Comparison of ENCODE assay signal across 9 cellular contexts in genomic region chr12:46160081-46160980, GRCh38.
DNase-seq lines count a peak whose midpoint lies in the region; ATAC-seq, FAIRE-seq and TF ChIP-seq lines count a peak whose summit lies in the region.
"Had no signal": no experiment of that assay in that cellular context is flagged by ENCODE, and none has a peak within 500 bp of the region (broad histone marks: within the 10 kb centered on the region; RNA-seq: fewer than 3 reads in every experiment).

No MANE protein-coding gene starts in this region.

- H3K4me3 ChIP-seq in kidney (ENCODE audit: low read length in 2 of 2) = no peak overlapping the region
- H3K4me3 ChIP-seq: A549 had no signal

- H3K27ac ChIP-seq in VCaP (peak overlapping the region; percentile 17; the same call in 1 of the 2 replicates), kidney (ENCODE audit: low read depth in 2 of 2, low read length in 2 of 2) (peak overlapping the region in 1 of 2 donors; percentile 37)
- H3K27ac ChIP-seq: A549 had no signal

- peaks cover 0 to 7% of the 10 kb centered on the region in 2 donors for H3K4me1 ChIP-seq in kidney (ENCODE audit: control insufficient read depth in 1 of 2, insufficient read depth in 1 of 2, low read depth in 1 of 2, low read length in 2 of 2)
- H3K4me1 ChIP-seq: A549 had no signal

- H3K27ac Mint-ChIP-seq in type B pancreatic cell = peak overlapping the region; percentile 62

- H3K9ac ChIP-seq in kidney (ENCODE audit: low read length in 2 of 2) = peak overlapping the region in 1 of 2 donors; percentile 5

- H3K4me1 Mint-ChIP-seq in type B pancreatic cell (ENCODE audit: unreplicated experiment) = peaks cover 30% of the 10 kb centered on the region

- no peaks in the 10 kb centered on the region for H3K36me3 ChIP-seq in kidney (ENCODE audit: control insufficient read depth in 1 of 2, insufficient read depth in 2 of 2, low read length in 2 of 2)

- TF ChIP-seq POLR2A in GM12892 (IDR thresholded peaks at IDR 0.05; ENCODE audit: low read depth, low read length) = no peak

- DNase-seq in NCI-H2081 (lab: John Stamatoyannopoulos, UW) (peak; percentile 12 to 54), NCI-H2081 treated with DMSO at 0.1 percent for 48 hours (lab: John Stamatoyannopoulos, UW) (no peak), kidney (peak; percentile 81), type B pancreatic cell (ENCODE audit: extremely low spot score, unreplicated experiment) (no peak), GM12892 (ENCODE audit: insufficient read length) (no peak)
- DNase-seq in activated CD8-positive, alpha-beta memory T cell treated with anti-CD3 and anti-CD28 coated beads for 24 hours = no peak

- H3K9me3 ChIP-seq in kidney (ENCODE audit: control insufficient read depth in 1 of 2, low read length in 2 of 2) = no peaks in the 10 kb centered on the region

- intact Hi-C loops in kidney (cut with DNase I) = no loop called here

- no peaks in the 10 kb centered on the region for H3K27me3 Mint-ChIP-seq in type B pancreatic cell

- H3K9me3 Mint-ChIP-seq in type B pancreatic cell = peaks cover 5% of the 10 kb centered on the region

- peaks cover 10% of the 10 kb centered on the region for H3K36me3 Mint-ChIP-seq in type B pancreatic cell

- peak overlapping the region; percentile 77 for H3K4me3 Mint-ChIP-seq in type B pancreatic cell

- no peak for FAIRE-seq in kidney (lab: Jason Lieb, UNC)
- no peak for FAIRE-seq in GM12892 (lab: Jason Lieb, UNC)
- FAIRE-seq: A549 had no signal

- no peak for ATAC-seq in GM21528 (IDR thresholded peaks at IDR 0.05; ENCODE audit: low FRiP score, unreplicated experiment)
- ATAC-seq: A549 had no signal

- TF ChIP-seq CTCF in VCaP (conservative IDR thresholded peaks at IDR 0.05) (no peak), kidney (IDR thresholded peaks at IDR 0.05; ENCODE audit: borderline replicate concordance, extremely low read depth, insufficient read depth) (no peak), type B pancreatic cell (conservative IDR thresholded peaks at IDR 0.05) (no peak)

Comparison
In these comparisons a context has a peak if more than half of its experiments do, and no peak if none do; other contexts are left out.
1. DNase-seq: peak in NCI-H2081 (2 of 2) and kidney (single experiment); none in NCI-H2081 treated with DMSO at 0.1 percent for 48 hours (single experiment), type B pancreatic cell (single experiment), activated CD8-positive, alpha-beta memory T cell treated with anti-CD3 and anti-CD28 coated beads for 24 hours (single experiment) and GM12892 (single experiment).